In the genomic region with DNA sequence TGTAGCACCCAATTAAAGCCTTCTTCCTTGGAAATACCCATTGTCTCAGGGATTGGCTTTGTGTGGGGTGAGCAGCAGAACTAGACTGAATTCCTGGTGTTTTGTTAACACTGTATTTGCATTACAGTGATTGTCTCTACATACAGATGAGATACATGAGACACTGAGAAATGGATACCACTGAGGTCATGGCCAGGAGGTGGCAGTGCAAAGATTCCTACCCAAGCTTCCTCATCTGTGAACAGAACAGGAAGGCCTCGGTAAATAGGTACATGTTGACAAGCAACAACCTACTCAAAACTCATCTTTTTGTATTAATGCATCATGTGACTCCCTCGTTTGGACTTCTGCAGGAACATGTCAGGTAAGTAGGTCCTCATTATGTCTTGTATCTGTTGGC, we compare ENCODE assay signal across 1 cellular context.
TF ChIP-seq lines count a peak whose summit lies in the region.

No MANE protein-coding gene starts in this region.

TF ChIP-seq in WTC11, 78 proteins besides CTCF, POLR2A, EP300 and RAD21 (continued from another document):
- no peak for TF ChIP-seq IRF2 (CRISPR knock-in tag; IDR thresholded peaks at IDR 0.05; ENCODE audit: borderline replicate concordance, low read depth)
- TF ChIP-seq JUN (CRISPR knock-in tag; IDR thresholded peaks at IDR 0.05): no peak
- no peak for TF ChIP-seq ZNF232 (CRISPR knock-in tag; IDR thresholded peaks at IDR 0.05)
- no peak for TF ChIP-seq FOXJ3 (CRISPR knock-in tag; IDR thresholded peaks at IDR 0.05; ENCODE audit: borderline replicate concordance)
- TF ChIP-seq TCF7 (CRISPR knock-in tag; IDR thresholded peaks at IDR 0.05; ENCODE audit: low read depth): no peak
- no peak for TF ChIP-seq ZNF512 (CRISPR knock-in tag; IDR thresholded peaks at IDR 0.05; ENCODE audit: borderline replicate concordance)
- no peak for TF ChIP-seq ZBTB43 (CRISPR knock-in tag; IDR thresholded peaks at IDR 0.05)
- no peak for TF ChIP-seq E2F5 (CRISPR knock-in tag; IDR thresholded peaks at IDR 0.05)
